24 cellular contexts compared by ENCODE assay signal in the genomic region with DNA sequence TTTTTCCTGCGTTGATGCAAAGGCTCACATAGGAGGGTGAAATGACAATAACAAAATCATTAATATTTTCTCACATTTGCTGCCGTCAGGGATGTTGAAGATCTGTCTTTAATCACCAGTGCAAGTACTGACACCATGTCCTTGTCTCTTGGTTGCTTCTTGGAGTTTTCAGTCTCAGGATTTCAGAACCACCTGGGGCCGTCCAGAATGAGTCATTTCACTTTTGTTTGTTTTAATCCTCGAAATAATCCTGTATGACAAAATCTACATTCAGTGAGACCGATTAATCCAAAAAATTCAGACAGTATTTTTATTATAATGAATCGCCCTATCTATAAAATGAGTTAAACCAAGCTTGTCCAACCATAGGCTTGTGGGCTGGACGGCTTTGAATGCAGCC. TPM values are rescaled to one million over a fixed set of nuclear protein-coding genes. Genes with fewer than 3 reads are reported as not detected.
A peak's percentile ranks its signal among the peaks of the same experiment; 100 is the strongest.
DNase-seq lines count a peak whose midpoint lies in the region; TF ChIP-seq lines count a peak whose summit lies in the region.
"Had no signal": no experiment of that assay in that cellular context is flagged by ENCODE, and none has a peak within 500 bp of the region (broad histone marks: within the 10 kb centered on the region; RNA-seq: fewer than 3 reads in every experiment).

No MANE protein-coding gene starts in this region.

- H3K79me2 ChIP-seq in osteoblast (ENCODE audit: insufficient read depth, low read length) = no peaks in the 10 kb centered on the region

- no peaks in the 10 kb centered on the region for H3K9me3 ChIP-seq in osteoblast (ENCODE audit: low read depth, low read length)
- no peaks in the 10 kb centered on the region for H3K9me3 ChIP-seq in ascending aorta
- H3K9me3 ChIP-seq: BLaER1 treated with 17β-estradiol and CSF1 and Interleukin-3, amounts not matched to agents 10 nM and 100 nM had no signal

- no peak overlapping the region for H3K4me2 ChIP-seq in osteoblast (ENCODE audit: insufficient read depth, low read length)
- H3K4me2 ChIP-seq: BLaER1 treated with 17β-estradiol and CSF1 and Interleukin-3, amounts not matched to agents 10 nM and 100 nM; GM23338; KMS-11 had no signal

- DNase-seq in HCEC 1CT = peak; percentile 6
- DNase-seq in RPMI7951 (ENCODE audit: low read depth) = peak; percentile 9
- peak; percentile 4 for DNase-seq in fibroblast of mammary gland (ENCODE audit: low read depth)
- DNase-seq in osteoblast (ENCODE audit: insufficient read length, low spot score, missing footprints) = no peak
- no peak for DNase-seq in activated naive CD8-positive, alpha-beta T cell treated with anti-CD3 and anti-CD28 coated beads for 36 hours
- no peak for DNase-seq in ascending aorta (ENCODE audit: low spot score in 2 of 2)
- DNase-seq in NCI-H510A (lab: John Stamatoyannopoulos, UW) = no peak
- DNase-seq: AML-193; CD4-positive, alpha-beta T cell; GDM1; H9; HFFc6; NCI-H1092; NCI-H1436; NCI-H187 treated with DMSO at 0.1 percent for 48 hours; NCI-H2107; NCI-H526; SHP77 had no signal

- no peaks in the 10 kb centered on the region for H3K9me3 Mint-ChIP-seq in activated naive CD8-positive, alpha-beta T cell treated with anti-CD3 and anti-CD28 coated beads for 36 hours
- H3K9me3 Mint-ChIP-seq: CD4-positive, alpha-beta T cell; GM23338; H9; HFFc6; IgD-negative memory B cell had no signal

- H3K27me3 ChIP-seq in osteoblast (ENCODE audit: insufficient read depth, low read length) (no peaks in the 10 kb centered on the region), ascending aorta (no peaks in the 10 kb centered on the region)
- H3K27me3 ChIP-seq: BLaER1 treated with 17β-estradiol and CSF1 and Interleukin-3, amounts not matched to agents 10 nM and 100 nM had no signal

- TF ChIP-seq CTCF in fibroblast of mammary gland (conservative IDR thresholded peaks at IDR 0.05; ENCODE audit: control insufficient read depth, insufficient read depth, low read depth, low read length) (no peak), osteoblast (IDR thresholded peaks at IDR 0.05; ENCODE audit: extremely low read depth, low read depth, low read length) (no peak), ascending aorta (IDR thresholded peaks at IDR 0.05) (no peak)

- no peaks in the 10 kb centered on the region for H4K20me1 ChIP-seq in osteoblast (ENCODE audit: insufficient read depth, low read length)
- H4K20me1 ChIP-seq: BLaER1 treated with 17β-estradiol and CSF1 and Interleukin-3, amounts not matched to agents 10 nM and 100 nM had no signal

- H3K4me1 ChIP-seq in osteoblast (ENCODE audit: insufficient read depth, low read length) = peaks cover 2% of the 10 kb centered on the region
- no peaks in the 10 kb centered on the region for H3K4me1 ChIP-seq in ascending aorta
- H3K4me1 ChIP-seq: BLaER1 treated with 17β-estradiol and CSF1 and Interleukin-3, amounts not matched to agents 10 nM and 100 nM had no signal

- H3K27me3 Mint-ChIP-seq in activated naive CD8-positive, alpha-beta T cell treated with anti-CD3 and anti-CD28 coated beads for 36 hours = no peaks in the 10 kb centered on the region
- H3K27me3 Mint-ChIP-seq: CD4-positive, alpha-beta T cell; IgD-negative memory B cell had no signal

- H3K27ac Mint-ChIP-seq in activated naive CD8-positive, alpha-beta T cell treated with anti-CD3 and anti-CD28 coated beads for 36 hours = no peak overlapping the region
- H3K27ac Mint-ChIP-seq: CD4-positive, alpha-beta T cell; GM23338; HFFc6; IgD-negative memory B cell had no signal

- peaks cover 19% of the 10 kb centered on the region for H3K36me3 Mint-ChIP-seq in activated naive CD8-positive, alpha-beta T cell treated with anti-CD3 and anti-CD28 coated beads for 36 hours
- H3K36me3 Mint-ChIP-seq: IgD-negative memory B cell had no signal

- H3K36me3 ChIP-seq in osteoblast (ENCODE audit: insufficient read depth, low read length) (peaks cover 7% of the 10 kb centered on the region), ascending aorta (no peaks in the 10 kb centered on the region)

- no peak overlapping the region for H3K4me3 Mint-ChIP-seq in activated naive CD8-positive, alpha-beta T cell treated with anti-CD3 and anti-CD28 coated beads for 36 hours
- H3K4me3 Mint-ChIP-seq: CD4-positive, alpha-beta T cell; GM23338; H9; HFFc6; IgD-negative memory B cell had no signal

- H3K27ac ChIP-seq in osteoblast (ENCODE audit: low read depth, low read length) (no peak overlapping the region), ascending aorta (no peak overlapping the region)
- H3K27ac ChIP-seq: BLaER1 treated with 17β-estradiol and CSF1 and Interleukin-3, amounts not matched to agents 10 nM and 100 nM; KMS-11; RWPE1 had no signal

- H3K4me1 Mint-ChIP-seq in activated naive CD8-positive, alpha-beta T cell treated with anti-CD3 and anti-CD28 coated beads for 36 hours = no peaks in the 10 kb centered on the region
- H3K4me1 Mint-ChIP-seq: IgD-negative memory B cell had no signal

- H3K4me3 ChIP-seq in fibroblast of mammary gland (ENCODE audit: control insufficient read depth, low read depth, low read length) = no peak overlapping the region
- H3K4me3 ChIP-seq in osteoblast (ENCODE audit: insufficient read depth, low read length) = no peak overlapping the region
- H3K4me3 ChIP-seq in ascending aorta = no peak overlapping the region
- H3K4me3 ChIP-seq: BLaER1 treated with 17β-estradiol and CSF1 and Interleukin-3, amounts not matched to agents 10 nM and 100 nM; GM12878; GM23338 had no signal

- peak overlapping the region; percentile 20 for H2AFZ ChIP-seq in osteoblast (ENCODE audit: low read length)
- H2AFZ ChIP-seq: GM23338 had no signal

- intact Hi-C loops in ascending aorta (cut with DNase I) = no loop called here

RNA-seq across cellular contexts. Expression of gene NEIL3, which starts 47.2 kb away (rescaled TPM):
- 17.3 and 19.2 TPM in 2 replicates for total RNA-seq in RPMI7951 (2014; rRNA removed; shearing (Covaris generic))
- total RNA-seq in osteoblast (5.4 and 7.4 TPM in 2 replicates), ascending aorta (not detected)
- total RNA-seq in activated naive CD8-positive, alpha-beta T cell treated with anti-CD3 and anti-CD28 coated beads for 36 hours = 10 to 100 TPM; 14.7 to 15.2 TPM

Comparison
In these comparisons a context has a peak if more than half of its experiments do, and no peak if none do; other contexts are left out.
1. DNase-seq: peak in HCEC 1CT (single experiment), RPMI7951 (single experiment) and fibroblast of mammary gland (single experiment); none in osteoblast (single experiment), activated naive CD8-positive, alpha-beta T cell treated with anti-CD3 and anti-CD28 coated beads for 36 hours (single experiment), ascending aorta (0 of 2) and NCI-H510A (single experiment).